In the genomic region with DNA sequence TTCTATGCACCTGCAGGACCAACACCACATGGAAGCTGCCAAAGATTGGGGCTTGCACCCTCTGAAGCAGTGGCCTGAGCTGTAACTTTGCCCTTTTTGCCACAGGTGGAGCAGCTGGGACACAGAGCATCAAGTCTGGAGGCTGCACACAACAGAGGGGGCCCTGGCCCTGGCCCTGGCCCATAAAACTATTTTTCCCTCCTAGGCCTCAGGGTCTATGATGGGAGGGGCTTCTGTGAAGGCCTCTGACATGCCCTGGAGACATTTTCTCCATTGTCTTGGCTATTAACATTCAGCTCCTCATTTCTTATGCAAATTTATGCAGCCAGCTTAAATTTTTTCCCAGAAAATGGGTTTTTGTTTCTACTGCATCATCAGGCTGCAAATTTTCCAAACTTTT, we compare ENCODE assay signal across 35 cellular contexts.
"Had no signal": no experiment of that assay in that cellular context is flagged by ENCODE, and none has a peak within 500 bp of the region (broad histone marks: within the 10 kb centered on the region; RNA-seq: fewer than 3 reads in every experiment).

No MANE protein-coding gene starts in this region.

- H3K4me3 ChIP-seq: MG63 had no signal

- H3K36me3 ChIP-seq: MG63 had no signal

- DNase-seq: Karpas-422, Kasumi-1, MG63, MM.1S, MV-4-11, NCI-H1048, NCI-H1092, NCI-H1092 treated with DMSO at 0.1 percent for 48 hours, NCI-H1105, NCI-H1105 treated with DMSO at 0.1 percent for 48 hours, NCI-H1417, NCI-H1417 treated with DMSO at 0.1 percent for 48 hours, NCI-H1436, NCI-H1436 treated with DMSO at 0.1 percent for 48 hours, NCI-H146, NCI-H1694, NCI-H1694 treated with DMSO at 0.1 percent for 48 hours, NCI-H187, NCI-H187 treated with DMSO at 0.1 percent for 48 hours, NCI-H1930, NCI-H2029, NCI-H2029 treated with DMSO at 0.1 percent for 48 hours, NCI-H2081, NCI-H2081 treated with DMSO at 0.1 percent for 48 hours, NCI-H2107, NCI-H2171, NCI-H2171 treated with DMSO at 0.1 percent for 48 hours, NCI-H2227 treated with DMSO at 0.1 percent for 48 hours, NCI-H226, NCI-H345, NCI-H446, NCI-H510A, NCI-H510A treated with DMSO at 0.1 percent for 48 hours, NCI-H524, NCI-H524 treated with DMSO at 0.1 percent for 48 hours had no signal

- H3K9me3 ChIP-seq: MG63 had no signal

- H3K27me3 ChIP-seq: MG63 had no signal
